In the genomic region with DNA sequence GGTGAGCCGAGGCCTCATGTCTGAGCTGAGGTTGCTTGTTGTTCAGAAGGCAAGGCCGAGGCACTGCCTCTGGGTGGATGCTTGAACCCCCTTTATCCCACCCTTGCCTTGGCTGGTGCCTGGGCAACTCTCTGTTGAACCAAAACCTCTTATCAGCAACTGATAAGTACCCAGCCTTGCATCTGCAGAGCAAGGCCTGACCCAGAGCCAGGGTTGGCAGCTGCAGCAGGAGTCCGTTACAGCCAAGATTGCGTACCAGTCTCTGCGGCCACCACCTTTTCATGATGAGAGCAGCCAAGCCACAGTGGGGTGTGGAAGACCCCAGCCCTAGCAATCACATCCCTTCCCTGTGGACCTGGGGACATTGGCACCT, we compare ENCODE assay signal across 1 cellular context.
TF ChIP-seq lines count a peak whose summit lies in the region.

No MANE protein-coding gene starts in this region.

TF ChIP-seq in K562, 482 proteins besides CTCF, POLR2A, EP300 and RAD21 (continued from another document):
- TF ChIP-seq, protein P1, sequence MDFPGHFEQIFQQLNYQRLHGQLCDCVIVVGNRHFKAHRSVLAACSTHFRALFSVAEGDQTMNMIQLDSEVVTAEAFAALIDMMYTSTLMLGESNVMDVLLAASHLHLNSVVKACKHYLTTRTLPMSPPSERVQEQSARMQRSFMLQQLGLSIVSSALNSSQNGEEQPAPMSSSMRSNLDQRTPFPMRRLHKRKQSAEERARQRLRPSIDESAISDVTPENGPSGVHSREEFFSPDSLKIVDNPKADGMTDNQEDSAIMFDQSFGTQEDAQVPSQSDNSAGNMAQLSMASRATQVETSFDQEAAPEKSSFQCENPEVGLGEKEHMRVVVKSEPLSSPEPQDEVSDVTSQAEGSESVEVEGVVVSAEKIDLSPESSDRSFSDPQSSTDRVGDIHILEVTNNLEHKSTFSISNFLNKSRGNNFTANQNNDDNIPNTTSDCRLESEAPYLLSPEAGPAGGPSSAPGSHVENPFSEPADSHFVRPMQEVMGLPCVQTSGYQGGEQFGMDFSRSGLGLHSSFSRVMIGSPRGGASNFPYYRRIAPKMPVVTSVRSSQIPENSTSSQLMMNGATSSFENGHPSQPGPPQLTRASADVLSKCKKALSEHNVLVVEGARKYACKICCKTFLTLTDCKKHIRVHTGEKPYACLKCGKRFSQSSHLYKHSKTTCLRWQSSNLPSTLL (IDR thresholded peaks at IDR 0.05): no peak
